In genomic region chr3:12132881-12133280, GRCh38 we compare ENCODE assay signal across 23 cellular contexts. TPM values are rescaled to one million over a fixed set of nuclear protein-coding genes. Genes with fewer than 3 reads are reported as not detected.
"Had no signal": no experiment of that assay in that cellular context is flagged by ENCODE, and none has a peak within 500 bp of the region (broad histone marks: within the 10 kb centered on the region; RNA-seq: fewer than 3 reads in every experiment).

No MANE protein-coding gene starts in this region.

- H3K27ac ChIP-seq: esophagus squamous epithelium, gastrocnemius medialis, hepatocyte, prostate gland, sigmoid colon, skin epidermis, spleen, thoracic aorta, tibial nerve, upper lobe of left lung had no signal

- DNase-seq: cortex of kidney; effector memory CD8-positive, alpha-beta T cell; erythroblast; esophagus squamous epithelium; gastrocnemius medialis; kidney; mesenchymal stem cell; mucosa of descending colon; naive B cell; right cardiac atrium; sigmoid colon; spleen; stimulated activated naive B cell treated with anti-CD40 and anti-IgM and Interleukin-4, amounts not matched to agents 10 μg/mL and 1 μg/mL and 100 μg/mL, for 72 hours; upper lobe of left lung had no signal

- H3K27me3 ChIP-seq: tibial nerve, upper lobe of left lung had no signal

- H3K4me3 ChIP-seq: esophagus squamous epithelium, gastrocnemius medialis, hepatocyte, lung, mucosa of descending colon, prostate gland, sigmoid colon, skin epidermis, spleen, thoracic aorta, tibial nerve, upper lobe of left lung had no signal

- H3K4me1 ChIP-seq: esophagus squamous epithelium, prostate gland, sigmoid colon had no signal

- H3K36me3 ChIP-seq: esophagus squamous epithelium, gastrocnemius medialis, prostate gland, sigmoid colon, spleen, thoracic aorta, tibial nerve, upper lobe of left lung had no signal

- ATAC-seq: effector memory CD8-positive, alpha-beta T cell; gastrocnemius medialis; left lobe of liver; mucosa of descending colon; natural killer cell treated with Interleukin-12 subunit alpha and Interleukin-12 subunit beta and Interleukin-15 and Interleukin-18, amount 100 ng/mL, for 72 hours; right cardiac atrium; stimulated activated naive B cell treated with anti-CD40 and anti-IgM and Interleukin-4, amounts not matched to agents 10 μg/mL and 1 μg/mL and 100 μg/mL, for 72 hours had no signal

- H3K9me3 ChIP-seq: esophagus squamous epithelium, gastrocnemius medialis, mucosa of descending colon, prostate gland, sigmoid colon, spleen, thoracic aorta, tibial nerve, upper lobe of left lung had no signal

RNA-seq across cellular contexts. Expression of gene TIMP4, which starts 25.8 kb away (rescaled TPM):
- total RNA-seq: glomerular endothelial cell; natural killer cell treated with Interleukin-12 subunit alpha and Interleukin-12 subunit beta and Interleukin-15 and Interleukin-18, amount 100 ng/mL, for 72 hours had no signal
